Comparison of ENCODE assay signal across 8 cellular contexts in the genomic region with DNA sequence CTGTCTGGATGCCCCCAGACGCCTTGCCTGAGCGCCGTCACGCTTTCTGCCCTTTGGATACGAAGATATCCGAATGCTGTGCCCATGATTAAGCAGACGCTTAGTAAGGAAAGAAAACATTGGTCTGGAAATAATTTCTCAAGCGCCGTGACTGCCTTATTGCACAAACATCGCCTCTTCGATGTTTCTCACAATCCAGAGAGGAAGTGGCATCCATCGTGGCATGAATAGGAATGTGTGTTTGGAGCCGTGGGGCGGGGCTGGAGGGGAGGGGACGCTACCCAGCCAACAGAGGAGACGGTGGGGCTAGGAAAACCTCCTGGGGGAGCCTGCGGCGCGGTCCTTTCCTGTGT. TPM values are rescaled to one million over a fixed set of nuclear protein-coding genes. Genes with fewer than 3 reads are reported as not detected.
A peak's percentile ranks its signal among the peaks of the same experiment; 100 is the strongest.
DNase-seq lines count a peak whose midpoint lies in the region; ATAC-seq lines count a peak whose summit lies in the region.

No MANE protein-coding gene starts in this region.

- no peak overlapping the region for H3K27ac ChIP-seq in iPS DF 6.9 (ENCODE audit: low read length)

- ATAC-seq in Right ventricle myocardium inferior, result peak; percentile 49
- peak; percentile 40 for ATAC-seq in stimulated activated effector memory CD8-positive, alpha-beta T cell treated with anti-CD3 and anti-CD28 coated beads, Interleukin-12 subunit alpha, Interleukin-12 subunit beta, amount 100 ng/mL, for 72 hours
- no peak for ATAC-seq in GM18858 (IDR thresholded peaks at IDR 0.05; ENCODE audit: unreplicated experiment)

- H3K4me1 ChIP-seq in iPS DF 6.9 (ENCODE audit: control insufficient read depth, insufficient read depth, low read length), result no peaks in the 10 kb centered on the region; the same call in 1 of the 2 replicates

- H3K27me3 ChIP-seq in iPS DF 6.9 (ENCODE audit: control insufficient read depth, insufficient read depth, low read length), result peaks cover 39% of the 10 kb centered on the region

- no peaks in the 10 kb centered on the region for H3K36me3 ChIP-seq in iPS DF 6.9 (ENCODE audit: control insufficient read depth, insufficient read depth, low read length)

- H3K36me3 Mint-ChIP-seq in activated naive CD8-positive, alpha-beta T cell treated with anti-CD3 and anti-CD28 coated beads for 36 hours, result no peaks in the 10 kb centered on the region
- H3K36me3 Mint-ChIP-seq in stimulated activated effector memory CD8-positive, alpha-beta T cell treated with anti-CD3 and anti-CD28 coated beads, Interleukin-12 subunit alpha, Interleukin-12 subunit beta, amount 100 ng/mL, for 72 hours, result no peaks in the 10 kb centered on the region

- H3K27ac Mint-ChIP-seq in activated naive CD8-positive, alpha-beta T cell treated with anti-CD3 and anti-CD28 coated beads for 36 hours, result no peak overlapping the region
- no peak overlapping the region for H3K27ac Mint-ChIP-seq in stimulated activated effector memory CD8-positive, alpha-beta T cell treated with anti-CD3 and anti-CD28 coated beads, Interleukin-12 subunit alpha, Interleukin-12 subunit beta, amount 100 ng/mL, for 72 hours

- peaks cover 76% of the 10 kb centered on the region for H3K27me3 Mint-ChIP-seq in activated naive CD8-positive, alpha-beta T cell treated with anti-CD3 and anti-CD28 coated beads for 36 hours

- no CpG with 5 or more reads among the region's 19 CpGs for WGBS in iPS DF 6.9 (ENCODE audit: insufficient coverage, insufficient read length)

- intact Hi-C loops in Right ventricle myocardium inferior (cut with DNase I), result loop anchor here (2.0 to 5.0 kb wide), 2 partner anchors 95 to 179 kb away; no protein-coding TSS in a partner anchor
- intact Hi-C loops in cardiac septum (cut with DNase I), result loop anchor here (2.0 to 5.0 kb wide), 4 partner anchors 35 to 185 kb away; no protein-coding TSS in a partner anchor

- DNase-seq in Right ventricle myocardium inferior (ENCODE audit: missing footprints), result no peak
- DNase-seq in cardiac septum (ENCODE audit: low spot score), result no peak
- DNase-seq in activated naive CD8-positive, alpha-beta T cell treated with anti-CD3 and anti-CD28 coated beads for 36 hours, result no peak
- no peak for DNase-seq in iPS DF 6.9 (ENCODE audit: low read depth, low spot score)
- peak in 1 of 2 donors; percentile 54 for DNase-seq in stimulated activated effector memory CD8-positive, alpha-beta T cell treated with anti-CD3 and anti-CD28 coated beads, Interleukin-12 subunit alpha, Interleukin-12 subunit beta, amount 100 ng/mL, for 72 hours (ENCODE audit: low spot score in 2 of 2)
- DNase-seq in stimulated activated CD4-positive, alpha-beta T cell treated with anti-CD3 and anti-CD28 coated beads, Interleukin-15, amount 100 ng/mL, for 24 hours, result no peak
- DNase-seq in NCI-H1105 (lab: John Stamatoyannopoulos, UW), result no peak

- peaks cover 10% of the 10 kb centered on the region for H3K4me1 Mint-ChIP-seq in activated naive CD8-positive, alpha-beta T cell treated with anti-CD3 and anti-CD28 coated beads for 36 hours
- H3K4me1 Mint-ChIP-seq in stimulated activated effector memory CD8-positive, alpha-beta T cell treated with anti-CD3 and anti-CD28 coated beads, Interleukin-12 subunit alpha, Interleukin-12 subunit beta, amount 100 ng/mL, for 72 hours, result peaks cover 26% of the 10 kb centered on the region

- peak overlapping the region; percentile 38 for H3K4me3 Mint-ChIP-seq in activated naive CD8-positive, alpha-beta T cell treated with anti-CD3 and anti-CD28 coated beads for 36 hours
- H3K4me3 Mint-ChIP-seq in stimulated activated effector memory CD8-positive, alpha-beta T cell treated with anti-CD3 and anti-CD28 coated beads, Interleukin-12 subunit alpha, Interleukin-12 subunit beta, amount 100 ng/mL, for 72 hours, result peak overlapping the region; percentile 61

- H3K9me3 ChIP-seq in iPS DF 6.9 (ENCODE audit: control insufficient read depth, insufficient read depth, low read length), result no peaks in the 10 kb centered on the region

- peak overlapping the region; percentile 46; the same call in 1 of the 2 replicates for H3K4me3 ChIP-seq in iPS DF 6.9 (ENCODE audit: low read length)

- peaks cover 5% of the 10 kb centered on the region for H3K9me3 Mint-ChIP-seq in activated naive CD8-positive, alpha-beta T cell treated with anti-CD3 and anti-CD28 coated beads for 36 hours
- H3K9me3 Mint-ChIP-seq in stimulated activated effector memory CD8-positive, alpha-beta T cell treated with anti-CD3 and anti-CD28 coated beads, Interleukin-12 subunit alpha, Interleukin-12 subunit beta, amount 100 ng/mL, for 72 hours, result peaks cover 6% of the 10 kb centered on the region

RNA-seq across cellular contexts. Expression of a gene that starts 0.6 kb away (rescaled TPM):
- 129 TPM for total RNA-seq in Right ventricle myocardium inferior
- total RNA-seq in cardiac septum, result 91.5 TPM
- under 1 TPM; 0.33 to 0.44 TPM for total RNA-seq in activated naive CD8-positive, alpha-beta T cell treated with anti-CD3 and anti-CD28 coated beads for 36 hours

Comparison
In these comparisons a context has a peak if more than half of its experiments do, and no peak if none do; other contexts are left out.
1. RNA of a gene that starts 0.6 kb away (total RNA-seq): 129 TPM in Right ventricle myocardium inferior (single experiment) and 91.5 TPM in cardiac septum (single experiment); 0.33 to 0.44 TPM in activated naive CD8-positive, alpha-beta T cell treated with anti-CD3 and anti-CD28 coated beads for 36 hours; every median in the first group is over 10 times any median in the second.